10 cellular contexts compared by ENCODE assay signal in the genomic region with DNA sequence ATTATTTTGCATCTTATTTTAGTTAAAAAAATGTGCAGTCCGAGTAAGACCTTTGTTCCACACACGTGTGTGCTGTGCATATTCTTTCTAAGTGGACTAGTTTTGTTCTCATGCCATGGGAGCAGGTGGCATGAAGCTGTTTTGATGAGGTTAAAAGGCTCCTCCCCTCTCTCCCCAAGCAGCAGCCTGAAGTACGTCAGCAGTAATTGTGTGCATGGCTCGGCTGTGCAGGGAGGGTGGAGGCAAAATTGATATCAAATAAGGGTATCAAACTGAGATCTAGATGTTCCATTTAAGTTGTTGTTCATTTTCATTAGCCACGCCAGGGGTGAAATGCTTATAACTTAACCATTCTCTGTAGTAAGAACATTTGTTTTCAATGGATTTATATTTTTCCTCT. TPM values are rescaled to one million over a fixed set of nuclear protein-coding genes. Genes with fewer than 3 reads are reported as not detected.
DNase-seq lines count a peak whose midpoint lies in the region; ATAC-seq, FAIRE-seq and TF ChIP-seq lines count a peak whose summit lies in the region.
"Had no signal": no experiment of that assay in that cellular context is flagged by ENCODE, and none has a peak within 500 bp of the region (broad histone marks: within the 10 kb centered on the region; RNA-seq: fewer than 3 reads in every experiment).

A gene (plus strand): TSS at position 202 of the 400 bp plus-strand sequence. CDS start 9,171 bp downstream, outside the sequence.

- no peak for TF ChIP-seq CTCF in foreskin keratinocyte (conservative IDR thresholded peaks at IDR 0.05)

- FAIRE-seq in islet of Langerhans (lab: Jason Lieb, UNC) = peak; percentile 98

- DNase-seq in DMS53 treated with DMSO at 0.1 percent for 48 hours (lab: John Stamatoyannopoulos, UW; ENCODE audit: unreplicated experiment) (peak; percentile 83), NCI-H2029 treated with DMSO at 0.1 percent for 48 hours (lab: John Stamatoyannopoulos, UW) (peak; percentile 85), SHP77 (lab: John Stamatoyannopoulos, UW) (peak; percentile 92 to 96), foreskin keratinocyte (no peak), NOMO-1 treated with DMSO at 0.1 percent for 48 hours (lab: John Stamatoyannopoulos, UW; ENCODE audit: unreplicated experiment) (no peak), CD1c-positive myeloid dendritic cell (ENCODE audit: extremely low spot score) (no peak)
- no peak for DNase-seq in stimulated activated CD4-positive, alpha-beta T cell treated with anti-CD3 and anti-CD28 coated beads, Interleukin-4, amount 100 ng/mL, for 1 hour
- DNase-seq: effector memory CD4-positive, alpha-beta T cell; GF-D8 had no signal

- H3K27me3 ChIP-seq in foreskin keratinocyte = no peaks in the 10 kb centered on the region

- no peak within 1 kb of the TSS for H3K27ac ChIP-seq in foreskin keratinocyte

- H3K4me1 ChIP-seq in foreskin keratinocyte = no peaks in the 10 kb centered on the region

- no peak for ATAC-seq in foreskin keratinocyte

RNA-seq across cellular contexts. Expression of the gene that starts here (rescaled TPM):
- total RNA-seq in foreskin keratinocyte = not detected in 2 replicates
- polyA plus RNA-seq in foreskin keratinocyte = not detected in 2 replicates

Comparison
In these comparisons a context has a peak if more than half of its experiments do, and no peak if none do; other contexts are left out.
1. DNase-seq: peak in DMS53 treated with DMSO at 0.1 percent for 48 hours (single experiment), NCI-H2029 treated with DMSO at 0.1 percent for 48 hours (single experiment) and SHP77 (2 of 2); none in stimulated activated CD4-positive, alpha-beta T cell treated with anti-CD3 and anti-CD28 coated beads, Interleukin-4, amount 100 ng/mL, for 1 hour (single experiment), foreskin keratinocyte (0 of 2), NOMO-1 treated with DMSO at 0.1 percent for 48 hours (single experiment) and CD1c-positive myeloid dendritic cell (single experiment).